In the genomic region with DNA sequence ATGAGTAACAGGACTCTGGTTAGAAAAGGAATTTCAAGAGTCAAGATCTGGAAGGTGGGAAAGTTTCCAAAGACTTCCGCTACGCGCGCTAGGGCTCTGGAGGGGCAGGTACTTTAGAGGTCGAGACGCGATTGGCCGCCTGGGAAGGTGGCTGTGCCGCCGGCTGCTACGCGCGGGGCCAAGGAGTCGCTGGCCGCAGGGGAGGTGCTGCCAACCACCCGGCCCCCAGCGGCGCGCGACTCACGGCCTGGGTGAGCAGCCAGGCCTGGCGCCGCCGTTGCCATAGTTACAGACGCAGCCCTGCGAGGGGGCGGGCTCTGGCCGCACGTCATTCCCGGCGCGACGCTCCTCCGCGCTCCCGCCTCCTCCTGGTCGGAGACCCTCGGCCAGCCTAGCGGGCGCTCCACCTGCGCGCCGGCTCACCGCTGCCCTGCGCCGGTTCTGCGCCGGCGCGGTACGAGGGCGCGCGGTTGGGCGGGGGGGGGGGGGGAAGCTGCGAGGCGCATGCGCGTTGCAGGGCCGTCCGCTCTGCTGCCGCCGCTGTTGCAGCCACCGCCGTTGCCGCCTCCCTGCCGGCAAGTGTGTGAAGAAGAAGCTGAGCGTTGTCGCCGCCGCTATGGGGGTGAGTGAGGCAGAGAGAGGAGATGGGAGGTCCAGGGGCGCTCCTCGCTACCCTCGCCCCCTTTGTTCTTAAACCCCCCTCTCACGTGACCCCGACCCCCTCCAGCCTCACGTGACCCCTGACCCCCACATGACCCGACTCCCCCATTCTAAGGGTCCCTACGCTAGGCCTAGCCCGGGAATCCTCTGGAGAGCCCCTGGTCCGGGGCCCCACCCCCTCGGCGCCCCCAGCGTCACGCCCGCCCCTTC, we compare ENCODE assay signal across 1 cellular context.
TF ChIP-seq lines count a peak whose summit lies in the region.

A gene (plus strand): TSS at position 522 of the 870 bp plus-strand sequence. CDS start 95 bp downstream, at position 617.

TF ChIP-seq in K562, 482 proteins besides CTCF, POLR2A, EP300 and RAD21 (continued from another document and continues in another):
- TF ChIP-seq POLR3G (IDR thresholded peaks at IDR 0.05; ENCODE audit: extremely low read depth, insufficient read length, insufficient replicate concordance) = no peak
- no peak for TF ChIP-seq BRF1 (IDR thresholded peaks at IDR 0.05; ENCODE audit: borderline replicate concordance, extremely low read depth, insufficient read length)
- TF ChIP-seq, protein P1, sequence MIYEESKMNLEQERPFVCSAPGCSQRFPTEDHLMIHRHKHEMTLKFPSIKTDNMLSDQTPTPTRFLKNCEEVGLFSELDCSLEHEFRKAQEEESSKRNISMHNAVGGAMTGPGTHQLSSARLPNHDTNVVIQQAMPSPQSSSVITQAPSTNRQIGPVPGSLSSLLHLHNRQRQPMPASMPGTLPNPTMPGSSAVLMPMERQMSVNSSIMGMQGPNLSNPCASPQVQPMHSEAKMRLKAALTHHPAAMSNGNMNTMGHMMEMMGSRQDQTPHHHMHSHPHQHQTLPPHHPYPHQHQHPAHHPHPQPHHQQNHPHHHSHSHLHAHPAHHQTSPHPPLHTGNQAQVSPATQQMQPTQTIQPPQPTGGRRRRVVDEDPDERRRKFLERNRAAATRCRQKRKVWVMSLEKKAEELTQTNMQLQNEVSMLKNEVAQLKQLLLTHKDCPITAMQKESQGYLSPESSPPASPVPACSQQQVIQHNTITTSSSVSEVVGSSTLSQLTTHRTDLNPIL (CRISPR knock-in tag; IDR thresholded peaks at IDR 0.05) = no peak
- peak; percentile 31 for TF ChIP-seq TBP (optimal IDR thresholded peaks at IDR 0.05; ENCODE audit: low read depth, low read length)
- no peak for TF ChIP-seq HNRNPK (IDR thresholded peaks at IDR 0.05; ENCODE audit: low read depth, low read length, poor library complexity, severe bottlenecking)
- peak; percentile 88 for TF ChIP-seq HNRNPL (IDR thresholded peaks at IDR 0.05; ENCODE audit: low read depth, low read length)
- TF ChIP-seq NFYB (IDR thresholded peaks at IDR 0.05; ENCODE audit: extremely low read depth, insufficient read length) = no peak
- no peak for TF ChIP-seq RHOXF2B (CRISPR knock-in tag; conservative IDR thresholded peaks at IDR 0.05)
- no peak for TF ChIP-seq CEBPG (CRISPR knock-in tag; IDR thresholded peaks at IDR 0.05)
- no peak for TF ChIP-seq CEBPG (tag; conservative IDR thresholded peaks at IDR 0.05 in 1 of 2, IDR thresholded peaks at IDR 0.05 in 1 of 2)
- no peak for TF ChIP-seq PTRF (tag; IDR thresholded peaks at IDR 0.05)
- TF ChIP-seq ZNF347 (CRISPR knock-in tag; IDR thresholded peaks at IDR 0.05; ENCODE audit: low read depth) = no peak
- peak; percentile 92 for TF ChIP-seq RAD51 (IDR thresholded peaks at IDR 0.05; ENCODE audit: borderline replicate concordance, low read depth)
- no peak for TF ChIP-seq RBM34 (IDR thresholded peaks at IDR 0.05; ENCODE audit: borderline replicate concordance, insufficient read depth, low read length)
- TF ChIP-seq JUND (IDR thresholded peaks at IDR 0.05; ENCODE audit: borderline replicate concordance, low read depth, low read length) = peak; percentile 47; the same call in 1 of the 2 replicates
- TF ChIP-seq JUND (tag; IDR thresholded peaks at IDR 0.05; ENCODE audit: borderline replicate concordance, low read depth, low read length) = no peak; the same call in 2 of the 3 replicates
- TF ChIP-seq SAFB2 (IDR thresholded peaks at IDR 0.05; ENCODE audit: borderline replicate concordance, low read depth, low read length, severe bottlenecking) = no peak
- TF ChIP-seq MIER1 (IDR thresholded peaks at IDR 0.05; ENCODE audit: low read depth) = no peak
- no peak for TF ChIP-seq TCF7 (IDR thresholded peaks at IDR 0.05; ENCODE audit: borderline replicate concordance)
- no peak for TF ChIP-seq ZNF830 (CRISPR knock-in tag; IDR thresholded peaks at IDR 0.05)
- TF ChIP-seq ARID1B (IDR thresholded peaks at IDR 0.05) = no peak
- no peak for TF ChIP-seq CC2D1A (IDR thresholded peaks at IDR 0.05)
- TF ChIP-seq, protein P2, sequence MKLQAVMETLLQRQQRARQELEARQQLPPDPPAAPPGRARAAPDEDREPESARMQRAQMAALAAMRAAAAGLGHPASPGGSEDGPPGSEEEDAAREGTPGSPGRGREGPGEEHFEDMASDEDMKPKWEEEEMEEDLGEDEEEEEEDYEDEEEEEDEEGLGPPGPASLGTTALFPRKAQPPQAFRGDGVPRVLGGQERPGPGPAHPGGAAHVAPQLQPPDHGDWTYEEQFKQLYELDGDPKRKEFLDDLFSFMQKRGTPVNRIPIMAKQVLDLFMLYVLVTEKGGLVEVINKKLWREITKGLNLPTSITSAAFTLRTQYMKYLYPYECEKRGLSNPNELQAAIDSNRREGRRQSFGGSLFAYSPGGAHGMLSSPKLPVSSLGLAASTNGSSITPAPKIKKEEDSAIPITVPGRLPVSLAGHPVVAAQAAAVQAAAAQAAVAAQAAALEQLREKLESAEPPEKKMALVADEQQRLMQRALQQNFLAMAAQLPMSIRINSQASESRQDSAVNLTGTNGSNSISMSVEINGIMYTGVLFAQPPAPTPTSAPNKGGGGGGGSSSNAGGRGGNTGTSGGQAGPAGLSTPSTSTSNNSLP (IDR thresholded peaks at IDR 0.05; ENCODE audit: borderline replicate concordance, low read depth, low read length) = no peak
- no peak for TF ChIP-seq CHD4 (IDR thresholded peaks at IDR 0.05; ENCODE audit: insufficient read depth, insufficient replicate concordance, low read depth, low read length, poor library complexity, severe bottlenecking)
- no peak for TF ChIP-seq POLR2AphosphoS2 (IDR thresholded peaks at IDR 0.05; ENCODE audit: low read length)
- TF ChIP-seq PTTG1 (tag; IDR thresholded peaks at IDR 0.05; ENCODE audit: low read depth) = no peak
- TF ChIP-seq, protein P3, sequence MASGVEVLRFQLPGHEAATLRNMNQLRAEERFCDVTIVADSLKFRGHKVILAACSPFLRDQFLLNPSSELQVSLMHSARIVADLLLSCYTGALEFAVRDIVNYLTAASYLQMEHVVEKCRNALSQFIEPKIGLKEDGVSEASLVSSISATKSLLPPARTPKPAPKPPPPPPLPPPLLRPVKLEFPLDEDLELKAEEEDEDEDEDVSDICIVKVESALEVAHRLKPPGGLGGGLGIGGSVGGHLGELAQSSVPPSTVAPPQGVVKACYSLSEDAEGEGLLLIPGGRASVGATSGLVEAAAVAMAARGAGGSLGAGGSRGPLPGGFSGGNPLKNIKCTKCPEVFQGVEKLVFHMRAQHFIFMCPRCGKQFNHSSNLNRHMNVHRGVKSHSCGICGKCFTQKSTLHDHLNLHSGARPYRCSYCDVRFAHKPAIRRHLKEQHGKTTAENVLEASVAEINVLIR (CRISPR knock-in tag; IDR thresholded peaks at IDR 0.05) = peak; percentile 96
- TF ChIP-seq HMGN3 (IDR thresholded peaks at IDR 0.05; ENCODE audit: borderline replicate concordance, extremely low read depth, insufficient read length, low read depth, low read length) = peak; percentile 73
- TF ChIP-seq FOXP1 (CRISPR knock-in tag; IDR thresholded peaks at IDR 0.05) = no peak
- TF ChIP-seq, protein P4, sequence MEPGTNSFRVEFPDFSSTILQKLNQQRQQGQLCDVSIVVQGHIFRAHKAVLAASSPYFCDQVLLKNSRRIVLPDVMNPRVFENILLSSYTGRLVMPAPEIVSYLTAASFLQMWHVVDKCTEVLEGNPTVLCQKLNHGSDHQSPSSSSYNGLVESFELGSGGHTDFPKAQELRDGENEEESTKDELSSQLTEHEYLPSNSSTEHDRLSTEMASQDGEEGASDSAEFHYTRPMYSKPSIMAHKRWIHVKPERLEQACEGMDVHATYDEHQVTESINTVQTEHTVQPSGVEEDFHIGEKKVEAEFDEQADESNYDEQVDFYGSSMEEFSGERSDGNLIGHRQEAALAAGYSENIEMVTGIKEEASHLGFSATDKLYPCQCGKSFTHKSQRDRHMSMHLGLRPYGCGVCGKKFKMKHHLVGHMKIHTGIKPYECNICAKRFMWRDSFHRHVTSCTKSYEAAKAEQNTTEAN (CRISPR knock-in tag; IDR thresholded peaks at IDR 0.05) = 0 out of 2 replicates have a peak, but pooled peaks have one; percentile 34
- TF ChIP-seq ZNF12 (CRISPR knock-in tag; IDR thresholded peaks at IDR 0.05) = no peak
- peak; percentile 49 for TF ChIP-seq HNRNPLL (IDR thresholded peaks at IDR 0.05; ENCODE audit: low read depth, low read length, poor library complexity, severe bottlenecking)
- TF ChIP-seq NR2F6 (CRISPR knock-in tag; IDR thresholded peaks at IDR 0.05) = no peak
- no peak for TF ChIP-seq TEAD2 (tag; IDR thresholded peaks at IDR 0.05)
- TF ChIP-seq KAT8 (IDR thresholded peaks at IDR 0.05; ENCODE audit: low read depth) = no peak
- TF ChIP-seq STAG1 (CRISPR knock-in tag; IDR thresholded peaks at IDR 0.05; ENCODE audit: borderline replicate concordance) = no peak
- TF ChIP-seq ZNF717 (CRISPR knock-in tag; IDR thresholded peaks at IDR 0.05) = no peak
- TF ChIP-seq, protein P5, sequence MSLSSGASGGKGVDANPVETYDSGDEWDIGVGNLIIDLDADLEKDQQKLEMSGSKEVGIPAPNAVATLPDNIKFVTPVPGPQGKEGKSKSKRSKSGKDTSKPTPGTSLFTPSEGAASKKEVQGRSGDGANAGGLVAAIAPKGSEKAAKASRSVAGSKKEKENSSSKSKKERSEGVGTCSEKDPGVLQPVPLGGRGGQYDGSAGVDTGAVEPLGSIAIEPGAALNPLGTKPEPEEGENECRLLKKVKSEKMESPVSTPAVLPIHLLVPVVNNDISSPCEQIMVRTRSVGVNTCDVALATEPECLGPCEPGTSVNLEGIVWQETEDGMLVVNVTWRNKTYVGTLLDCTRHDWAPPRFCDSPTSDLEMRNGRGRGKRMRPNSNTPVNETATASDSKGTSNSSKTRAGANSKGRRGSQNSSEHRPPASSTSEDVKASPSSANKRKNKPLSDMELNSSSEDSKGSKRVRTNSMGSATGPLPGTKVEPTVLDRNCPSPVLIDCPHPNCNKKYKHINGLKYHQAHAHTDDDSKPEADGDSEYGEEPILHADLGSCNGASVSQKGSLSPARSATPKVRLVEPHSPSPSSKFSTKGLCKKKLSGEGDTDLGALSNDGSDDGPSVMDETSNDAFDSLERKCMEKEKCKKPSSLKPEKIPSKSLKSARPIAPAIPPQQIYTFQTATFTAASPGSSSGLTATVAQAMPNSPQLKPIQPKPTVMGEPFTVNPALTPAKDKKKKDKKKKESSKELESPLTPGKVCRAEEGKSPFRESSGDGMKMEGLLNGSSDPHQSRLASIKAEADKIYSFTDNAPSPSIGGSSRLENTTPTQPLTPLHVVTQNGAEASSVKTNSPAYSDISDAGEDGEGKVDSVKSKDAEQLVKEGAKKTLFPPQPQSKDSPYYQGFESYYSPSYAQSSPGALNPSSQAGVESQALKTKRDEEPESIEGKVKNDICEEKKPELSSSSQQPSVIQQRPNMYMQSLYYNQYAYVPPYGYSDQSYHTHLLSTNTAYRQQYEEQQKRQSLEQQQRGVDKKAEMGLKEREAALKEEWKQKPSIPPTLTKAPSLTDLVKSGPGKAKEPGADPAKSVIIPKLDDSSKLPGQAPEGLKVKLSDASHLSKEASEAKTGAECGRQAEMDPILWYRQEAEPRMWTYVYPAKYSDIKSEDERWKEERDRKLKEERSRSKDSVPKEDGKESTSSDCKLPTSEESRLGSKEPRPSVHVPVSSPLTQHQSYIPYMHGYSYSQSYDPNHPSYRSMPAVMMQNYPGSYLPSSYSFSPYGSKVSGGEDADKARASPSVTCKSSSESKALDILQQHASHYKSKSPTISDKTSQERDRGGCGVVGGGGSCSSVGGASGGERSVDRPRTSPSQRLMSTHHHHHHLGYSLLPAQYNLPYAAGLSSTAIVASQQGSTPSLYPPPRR (CRISPR knock-in tag; IDR thresholded peaks at IDR 0.05; ENCODE audit: borderline replicate concordance) = no peak
- TF ChIP-seq ZNF75A (CRISPR knock-in tag; IDR thresholded peaks at IDR 0.05) = no peak
- no peak for TF ChIP-seq ZNF57 (CRISPR knock-in tag; IDR thresholded peaks at IDR 0.05)
- TF ChIP-seq NR2C1 (IDR thresholded peaks at IDR 0.05) = no peak; the same call in 1 of the 2 replicates
- TF ChIP-seq NR2C1 (tag; IDR thresholded peaks at IDR 0.05) = peak; percentile 87
- TF ChIP-seq ZNF134 (CRISPR knock-in tag; conservative IDR thresholded peaks at IDR 0.05) = no peak
- TF ChIP-seq ESRRB (CRISPR knock-in tag; IDR thresholded peaks at IDR 0.05; ENCODE audit: borderline replicate concordance) = no peak
- no peak for TF ChIP-seq SMAD3 (CRISPR knock-in tag; conservative IDR thresholded peaks at IDR 0.05)
- TF ChIP-seq TCF3 (CRISPR knock-in tag; IDR thresholded peaks at IDR 0.05) = no peak
- 0 out of 2 replicates have a peak, but pooled peaks have one; percentile 29 for TF ChIP-seq SOX6 (IDR thresholded peaks at IDR 0.05)
- no peak for TF ChIP-seq NFE2 (IDR thresholded peaks at IDR 0.05; ENCODE audit: low read depth)
- TF ChIP-seq ETV1 (tag; conservative IDR thresholded peaks at IDR 0.05; ENCODE audit: low read depth) = 0 out of 2 replicates have a peak, but pooled peaks have one; percentile 4
- no peak for TF ChIP-seq JUN (IDR thresholded peaks at IDR 0.05; ENCODE audit: borderline replicate concordance, low read depth, low read length)
- no peak for TF ChIP-seq JUN (CRISPR knock-in tag; IDR thresholded peaks at IDR 0.05; ENCODE audit: borderline replicate concordance)
- no peak for TF ChIP-seq ZNF76 (CRISPR knock-in tag; IDR thresholded peaks at IDR 0.05; ENCODE audit: borderline replicate concordance)
- TF ChIP-seq HMG20A (CRISPR knock-in tag; conservative IDR thresholded peaks at IDR 0.05) = no peak
- TF ChIP-seq U2AF1 (optimal IDR thresholded peaks at IDR 0.05; ENCODE audit: low read depth, low read length) = no peak
- TF ChIP-seq, protein P6, sequence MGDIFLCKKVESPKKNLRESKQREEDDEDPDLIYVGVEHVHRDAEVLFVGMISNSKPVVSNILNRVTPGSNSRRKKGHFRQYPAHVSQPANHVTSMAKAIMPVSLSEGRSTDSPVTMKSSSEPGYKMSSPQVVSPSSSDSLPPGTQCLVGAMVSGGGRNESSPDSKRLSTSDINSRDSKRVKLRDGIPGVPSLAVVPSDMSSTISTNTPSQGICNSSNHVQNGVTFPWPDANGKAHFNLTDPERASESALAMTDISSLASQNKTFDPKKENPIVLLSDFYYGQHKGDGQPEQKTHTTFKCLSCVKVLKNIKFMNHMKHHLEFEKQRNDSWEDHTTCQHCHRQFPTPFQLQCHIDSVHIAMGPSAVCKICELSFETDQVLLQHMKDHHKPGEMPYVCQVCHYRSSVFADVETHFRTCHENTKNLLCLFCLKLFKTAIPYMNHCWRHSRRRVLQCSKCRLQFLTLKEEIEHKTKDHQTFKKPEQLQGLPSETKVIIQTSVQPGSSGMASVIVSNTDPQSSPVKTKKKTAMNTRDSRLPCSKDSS (IDR thresholded peaks at IDR 0.05; ENCODE audit: low read depth, partially characterized antibody) = no peak
- no peak for TF ChIP-seq ZNF699 (CRISPR knock-in tag; IDR thresholded peaks at IDR 0.05; ENCODE audit: insufficient replicate concordance)
- TF ChIP-seq, protein P7, sequence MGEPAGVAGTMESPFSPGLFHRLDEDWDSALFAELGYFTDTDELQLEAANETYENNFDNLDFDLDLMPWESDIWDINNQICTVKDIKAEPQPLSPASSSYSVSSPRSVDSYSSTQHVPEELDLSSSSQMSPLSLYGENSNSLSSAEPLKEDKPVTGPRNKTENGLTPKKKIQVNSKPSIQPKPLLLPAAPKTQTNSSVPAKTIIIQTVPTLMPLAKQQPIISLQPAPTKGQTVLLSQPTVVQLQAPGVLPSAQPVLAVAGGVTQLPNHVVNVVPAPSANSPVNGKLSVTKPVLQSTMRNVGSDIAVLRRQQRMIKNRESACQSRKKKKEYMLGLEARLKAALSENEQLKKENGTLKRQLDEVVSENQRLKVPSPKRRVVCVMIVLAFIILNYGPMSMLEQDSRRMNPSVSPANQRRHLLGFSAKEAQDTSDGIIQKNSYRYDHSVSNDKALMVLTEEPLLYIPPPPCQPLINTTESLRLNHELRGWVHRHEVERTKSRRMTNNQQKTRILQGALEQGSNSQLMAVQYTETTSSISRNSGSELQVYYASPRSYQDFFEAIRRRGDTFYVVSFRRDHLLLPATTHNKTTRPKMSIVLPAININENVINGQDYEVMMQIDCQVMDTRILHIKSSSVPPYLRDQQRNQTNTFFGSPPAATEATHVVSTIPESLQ (CRISPR knock-in tag; IDR thresholded peaks at IDR 0.05) = no peak
